Comparison of ENCODE assay signal across 13 cellular contexts in the genomic region with DNA sequence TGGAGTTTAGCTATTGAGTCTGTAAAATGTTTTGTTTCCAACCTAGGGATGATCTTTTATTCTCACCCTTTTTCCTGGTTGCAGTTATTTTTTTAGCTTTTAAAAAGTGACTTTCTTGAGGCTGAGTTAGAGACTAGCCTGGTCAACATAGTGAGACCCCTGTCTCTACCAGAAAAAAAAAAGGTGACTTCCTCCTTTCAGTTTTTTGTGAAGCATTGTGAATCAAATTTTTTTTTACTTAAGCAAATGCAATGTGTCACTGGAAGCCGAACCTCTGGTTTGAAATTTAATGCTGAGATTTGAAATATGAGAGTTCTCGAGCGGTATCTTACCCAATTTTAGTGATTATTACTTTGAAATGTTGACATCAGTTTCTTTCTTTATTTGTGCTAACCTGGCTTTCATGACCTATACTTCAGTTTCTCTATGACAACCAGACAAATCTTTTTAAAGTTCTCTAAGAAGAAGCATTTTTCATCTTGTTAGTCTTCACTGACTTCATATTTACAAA. TPM values are rescaled to one million over a fixed set of nuclear protein-coding genes. Genes with fewer than 3 reads are reported as not detected.
DNase-seq lines count a peak whose midpoint lies in the region; ATAC-seq and TF ChIP-seq lines count a peak whose summit lies in the region.
"Had no signal": no experiment of that assay in that cellular context is flagged by ENCODE, and none has a peak within 500 bp of the region (broad histone marks: within the 10 kb centered on the region; RNA-seq: fewer than 3 reads in every experiment).

No MANE protein-coding gene starts in this region.

- ATAC-seq in naive B cell (ENCODE audit: low read depth in 2 of 2) (no peak), GM21529 (IDR thresholded peaks at IDR 0.05; ENCODE audit: unreplicated experiment) (no peak)

- no peak overlapping the region for H3K4me2 ChIP-seq in hepatocyte

- H3K36me3 ChIP-seq in adipocyte (ENCODE audit: control insufficient read depth, insufficient read depth, low read length, severe bottlenecking) = peaks cover 17% of the 10 kb centered on the region
- H3K36me3 ChIP-seq in hepatocyte (replicated peaks; ENCODE audit: insufficient read depth, low read depth) = no peaks in the 10 kb centered on the region

- H4K20me1 ChIP-seq in hepatocyte (ENCODE audit: insufficient read depth, poor library complexity, severe bottlenecking) = peaks cover 43% of the 10 kb centered on the region

- H3K36me3 Mint-ChIP-seq in CD14-positive monocyte (peaks cover 28 to 48% of the 10 kb centered on the region in 2 donors), IgD-negative memory B cell (peaks cover 6% of the 10 kb centered on the region), naive B cell (peaks cover 13 to 35% of the 10 kb centered on the region in 2 donors)

- H3K4me1 Mint-ChIP-seq in CD14-positive monocyte = peaks cover 78% of the 10 kb centered on the region
- peaks cover 43 to 52% (median 48%) of the 10 kb centered on the region in 3 donors for H3K4me1 Mint-ChIP-seq in IgD-negative memory B cell
- H3K4me1 Mint-ChIP-seq in naive B cell = peaks cover 45 to 86% (median 82%) of the 10 kb centered on the region in 3 donors

- H3K9me3 Mint-ChIP-seq in CD14-positive monocyte = peaks cover 0 to 2% (median 0%) of the 10 kb centered on the region in 7 donors
- no peaks in the 10 kb centered on the region for H3K9me3 Mint-ChIP-seq in IgD-negative memory B cell
- no peaks in the 10 kb centered on the region for H3K9me3 Mint-ChIP-seq in naive B cell

- H3K4me3 Mint-ChIP-seq in CD14-positive monocyte = peak overlapping the region; percentile 41 to 80
- H3K4me3 Mint-ChIP-seq in IgD-negative memory B cell = peak overlapping the region; percentile 23 to 98 (median 78)
- peak overlapping the region; percentile 52 to 97 (median 93) for H3K4me3 Mint-ChIP-seq in naive B cell

- H3K9ac ChIP-seq in adipocyte (ENCODE audit: low read length) = no peak overlapping the region

- H2AFZ ChIP-seq in hepatocyte = no peak overlapping the region

- H3K27ac Mint-ChIP-seq in CD14-positive monocyte = peak overlapping the region; percentile 14 to 88 (median 82)
- H3K27ac Mint-ChIP-seq in IgD-negative memory B cell = peak overlapping the region; percentile 67 to 81 (median 78)
- peak overlapping the region in 5 of 6 donors; percentile 9 to 88 (median 82) for H3K27ac Mint-ChIP-seq in naive B cell

- DNase-seq in CD14-positive monocyte (ENCODE audit: low spot score) = no peak
- peak; percentile 35 for DNase-seq in adipocyte (ENCODE audit: low read depth)
- no peak for DNase-seq in naive B cell
- no peak for DNase-seq in NCI-H82 (lab: John Stamatoyannopoulos, UW)
- no peak for DNase-seq in hepatocyte (ENCODE audit: low spot score)
- DNase-seq in kidney glomerular epithelial cell (lab: John Stamatoyannopoulos, UW) = no peak
- DNase-seq: foreskin fibroblast; NCI-H1048; NCI-H524; stimulated activated CD4-positive, alpha-beta T cell treated with anti-CD3 and anti-CD28 coated beads, Interleukin-2, amount 100 ng/mL, for 24 hours; stimulated activated naive CD4-positive, alpha-beta T cell had no signal

- no peak overlapping the region for H3K27ac ChIP-seq in hepatocyte

- H3K27me3 Mint-ChIP-seq in CD14-positive monocyte (ENCODE audit: low read depth in 3 of 3) (peaks cover 0 to 4% (median 1%) of the 10 kb centered on the region in 3 donors), IgD-negative memory B cell (no peaks in the 10 kb centered on the region), naive B cell (no peaks in the 10 kb centered on the region)

- H3K4me1 ChIP-seq in adipocyte (ENCODE audit: control insufficient read depth, insufficient read depth, low read length) (peaks cover 52% of the 10 kb centered on the region), hepatocyte (ENCODE audit: insufficient read depth) (peaks cover 18% of the 10 kb centered on the region)

- no peaks in the 10 kb centered on the region for H3K9me3 ChIP-seq in adipocyte (ENCODE audit: control insufficient read depth, low read length)
- no peaks in the 10 kb centered on the region for H3K9me3 ChIP-seq in hepatocyte (ENCODE audit: low read depth)

- peaks cover 85% of the 10 kb centered on the region for H3K79me2 ChIP-seq in hepatocyte

- H3K9me2 ChIP-seq in hepatocyte (replicated peaks; ENCODE audit: insufficient read depth) = no peaks in the 10 kb centered on the region

- H3K4me3 ChIP-seq in adipocyte (ENCODE audit: low read length) (no peak overlapping the region), hepatocyte (no peak overlapping the region)

- no peaks in the 10 kb centered on the region for H3K27me3 ChIP-seq in adipocyte (replicated peaks; ENCODE audit: control insufficient read depth, insufficient read depth, low read length)
- H3K27me3 ChIP-seq in hepatocyte = no peaks in the 10 kb centered on the region

- WGBS in hepatocyte (ENCODE audit: low lambda C conversion rate, missing lambda C conversion rate) = 95% methylated on average over 3 of the region's 3 CpGs

- intact Hi-C loops in CD14-positive monocyte (cut with micrococcal nuclease) = loop anchor here in 1 of 2 donors (5.0 kb wide), 1 partner anchor 33 kb away; no protein-coding TSS in a partner anchor

- TF ChIP-seq CTCF in CD14-positive monocyte (IDR thresholded peaks at IDR 0.05) = no peak
- TF ChIP-seq CTCF in hepatocyte (IDR thresholded peaks at IDR 0.05; ENCODE audit: poor library complexity) = no peak

RNA-seq across cellular contexts. Expression of gene CAP1, which starts 3.6 kb away (rescaled TPM):
- polyA plus RNA-seq in CD14-positive monocyte (100 to 1,000 TPM; 876 to 941 TPM), IgD-negative memory B cell (424 TPM), naive B cell (ENCODE audit: low read depth in 6 of 6) (100 to 1,000 TPM; 550 to 750 (median 592) TPM), hepatocyte (189 and 191 TPM in 2 replicates)
- total RNA-seq in hepatocyte = 186 and 191 TPM in 2 replicates

RNA-seq across cellular contexts. Expression of gene PPT1, which starts 52.9 kb away (rescaled TPM):
- polyA plus RNA-seq in CD14-positive monocyte (1,000 to 10,000 TPM in 1 of 2 donors, 100 to 1,000 TPM in 1; 658 to 1,143 TPM), IgD-negative memory B cell (107 TPM), naive B cell (ENCODE audit: low read depth in 6 of 6) (100 to 1,000 TPM; 110 to 213 (median 133) TPM), hepatocyte (78.0 and 80.2 TPM in 2 replicates)
- total RNA-seq in hepatocyte = 64.2 and 86.5 TPM in 2 replicates
